ENCODE assay signal across 1 cellular context in genomic region chr11:3840289-3840869, GRCh38.
TF ChIP-seq lines count a peak whose summit lies in the region.

No MANE protein-coding gene starts in this region.

TF ChIP-seq in GM12878, 131 proteins besides CTCF, POLR2A, EP300 and RAD21:
- TF ChIP-seq, protein P1, sequence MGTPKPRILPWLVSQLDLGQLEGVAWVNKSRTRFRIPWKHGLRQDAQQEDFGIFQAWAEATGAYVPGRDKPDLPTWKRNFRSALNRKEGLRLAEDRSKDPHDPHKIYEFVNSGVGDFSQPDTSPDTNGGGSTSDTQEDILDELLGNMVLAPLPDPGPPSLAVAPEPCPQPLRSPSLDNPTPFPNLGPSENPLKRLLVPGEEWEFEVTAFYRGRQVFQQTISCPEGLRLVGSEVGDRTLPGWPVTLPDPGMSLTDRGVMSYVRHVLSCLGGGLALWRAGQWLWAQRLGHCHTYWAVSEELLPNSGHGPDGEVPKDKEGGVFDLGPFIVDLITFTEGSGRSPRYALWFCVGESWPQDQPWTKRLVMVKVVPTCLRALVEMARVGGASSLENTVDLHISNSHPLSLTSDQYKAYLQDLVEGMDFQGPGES (IDR thresholded peaks at IDR 0.05), result no peak
- TF ChIP-seq ASH2L (IDR thresholded peaks at IDR 0.05; ENCODE audit: borderline replicate concordance, low read depth) (no peak), STAT1 (conservative IDR thresholded peaks at IDR 0.05) (no peak), ZSCAN29 (IDR thresholded peaks at IDR 0.05) (0 out of 2 replicates have a peak, but pooled peaks have one; percentile 48), CREB1 (IDR thresholded peaks at IDR 0.05; ENCODE audit: low read depth) (no peak), ELK1 (IDR thresholded peaks at IDR 0.05; ENCODE audit: low read depth, low read length) (no peak), RELA (IDR thresholded peaks at IDR 0.05; ENCODE audit: borderline replicate concordance, partially characterized antibody) (no peak), SREBF1 (IDR thresholded peaks at IDR 0.05; ENCODE audit: low read length) (no peak), EED (IDR thresholded peaks at IDR 0.05; ENCODE audit: low read depth) (0 out of 2 replicates have a peak, but pooled peaks have one; percentile 17), NKRF (conservative IDR thresholded peaks at IDR 0.05) (peak; percentile 59; the same call in 1 of the 2 replicates), YBX1 (IDR thresholded peaks at IDR 0.05) (no peak), DPF2 (IDR thresholded peaks at IDR 0.05) (peak; percentile 54; the same call in 1 of the 2 replicates), LARP7 (IDR thresholded peaks at IDR 0.05) (no peak), HCFC1 (IDR thresholded peaks at IDR 0.05; ENCODE audit: low read length) (no peak), SPI1 (IDR thresholded peaks at IDR 0.05; ENCODE audit: borderline replicate concordance, insufficient read depth, low read depth, low read length) (no peak), MYC (IDR thresholded peaks at IDR 0.05; ENCODE audit: insufficient read depth, insufficient read length, insufficient replicate concordance, low read length, severe bottlenecking) (no peak), NBN (IDR thresholded peaks at IDR 0.05) (no peak), KDM1A (IDR thresholded peaks at IDR 0.05; ENCODE audit: borderline replicate concordance) (no peak), IKZF1 (conservative IDR thresholded peaks at IDR 0.05) (peak; percentile 9; the same call in 1 of the 2 replicates), JUNB (IDR thresholded peaks at IDR 0.05) (no peak), EGR1 (IDR thresholded peaks at IDR 0.05; ENCODE audit: borderline replicate concordance in 1 of 2, low read depth in 2 of 2, low read length in 2 of 2) (0 out of 3 replicates have a peak, but pooled peaks of 1 of the 2 experiments have one; percentile 2), HSF1 (IDR thresholded peaks at IDR 0.05; ENCODE audit: low read depth, low read length) (no peak), RB1 (IDR thresholded peaks at IDR 0.05; ENCODE audit: borderline replicate concordance) (peak; percentile 59; the same call in 1 of the 2 replicates), BHLHE40 (IDR thresholded peaks at IDR 0.05; ENCODE audit: borderline replicate concordance in 1 of 2, low read depth in 2 of 2, low read length in 1 of 2) (0 out of 4 replicates have a peak, but pooled peaks of 1 of the 2 experiments have one; percentile 10), SIN3A (IDR thresholded peaks at IDR 0.05; ENCODE audit: low read depth, low read length) (no peak), FOXM1 (IDR thresholded peaks at IDR 0.05; ENCODE audit: low read depth, low read length) (no peak), HDAC6 (IDR thresholded peaks at IDR 0.05; ENCODE audit: unreplicated experiment) (no peak), SMC3 (IDR thresholded peaks at IDR 0.05; ENCODE audit: borderline replicate concordance, low read length) (no peak), HDGF (IDR thresholded peaks at IDR 0.05) (no peak), ATF3 (IDR thresholded peaks at IDR 0.05; ENCODE audit: borderline replicate concordance, extremely low read depth, low read depth, low read length) (no peak), POU2F2 (IDR thresholded peaks at IDR 0.05; ENCODE audit: borderline replicate concordance, low read depth, low read length) (0 out of 3 replicates have a peak, but pooled peaks have one; percentile 9), SREBF2 (IDR thresholded peaks at IDR 0.05; ENCODE audit: low read length) (no peak), IRF4 (IDR thresholded peaks at IDR 0.05; ENCODE audit: low read depth, low read length) (no peak), ESRRA (IDR thresholded peaks at IDR 0.05; ENCODE audit: low read length) (no peak), PML (IDR thresholded peaks at IDR 0.05; ENCODE audit: low read length) (no peak), BMI1 (IDR thresholded peaks at IDR 0.05; ENCODE audit: borderline replicate concordance) (no peak), MLLT1 (IDR thresholded peaks at IDR 0.05) (no peak), GATAD2B (conservative IDR thresholded peaks at IDR 0.05; ENCODE audit: low read depth) (0 out of 2 replicates have a peak, but pooled peaks have one; percentile 37), BACH1 (IDR thresholded peaks at IDR 0.05; ENCODE audit: borderline replicate concordance) (peak; percentile 32; the same call in 1 of the 2 replicates), POLR2AphosphoS5 (IDR thresholded peaks at IDR 0.05; ENCODE audit: low read length) (peak; percentile 46), FOS (IDR thresholded peaks at IDR 0.05; ENCODE audit: borderline replicate concordance, extremely low read depth, insufficient read length) (no peak)
- TF ChIP-seq, protein P2, sequence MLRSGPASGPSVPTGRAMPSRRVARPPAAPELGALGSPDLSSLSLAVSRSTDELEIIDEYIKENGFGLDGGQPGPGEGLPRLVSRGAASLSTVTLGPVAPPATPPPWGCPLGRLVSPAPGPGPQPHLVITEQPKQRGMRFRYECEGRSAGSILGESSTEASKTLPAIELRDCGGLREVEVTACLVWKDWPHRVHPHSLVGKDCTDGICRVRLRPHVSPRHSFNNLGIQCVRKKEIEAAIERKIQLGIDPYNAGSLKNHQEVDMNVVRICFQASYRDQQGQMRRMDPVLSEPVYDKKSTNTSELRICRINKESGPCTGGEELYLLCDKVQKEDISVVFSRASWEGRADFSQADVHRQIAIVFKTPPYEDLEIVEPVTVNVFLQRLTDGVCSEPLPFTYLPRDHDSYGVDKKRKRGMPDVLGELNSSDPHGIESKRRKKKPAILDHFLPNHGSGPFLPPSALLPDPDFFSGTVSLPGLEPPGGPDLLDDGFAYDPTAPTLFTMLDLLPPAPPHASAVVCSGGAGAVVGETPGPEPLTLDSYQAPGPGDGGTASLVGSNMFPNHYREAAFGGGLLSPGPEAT (IDR thresholded peaks at IDR 0.05; ENCODE audit: low read depth), result no peak
- TF ChIP-seq, protein P3, sequence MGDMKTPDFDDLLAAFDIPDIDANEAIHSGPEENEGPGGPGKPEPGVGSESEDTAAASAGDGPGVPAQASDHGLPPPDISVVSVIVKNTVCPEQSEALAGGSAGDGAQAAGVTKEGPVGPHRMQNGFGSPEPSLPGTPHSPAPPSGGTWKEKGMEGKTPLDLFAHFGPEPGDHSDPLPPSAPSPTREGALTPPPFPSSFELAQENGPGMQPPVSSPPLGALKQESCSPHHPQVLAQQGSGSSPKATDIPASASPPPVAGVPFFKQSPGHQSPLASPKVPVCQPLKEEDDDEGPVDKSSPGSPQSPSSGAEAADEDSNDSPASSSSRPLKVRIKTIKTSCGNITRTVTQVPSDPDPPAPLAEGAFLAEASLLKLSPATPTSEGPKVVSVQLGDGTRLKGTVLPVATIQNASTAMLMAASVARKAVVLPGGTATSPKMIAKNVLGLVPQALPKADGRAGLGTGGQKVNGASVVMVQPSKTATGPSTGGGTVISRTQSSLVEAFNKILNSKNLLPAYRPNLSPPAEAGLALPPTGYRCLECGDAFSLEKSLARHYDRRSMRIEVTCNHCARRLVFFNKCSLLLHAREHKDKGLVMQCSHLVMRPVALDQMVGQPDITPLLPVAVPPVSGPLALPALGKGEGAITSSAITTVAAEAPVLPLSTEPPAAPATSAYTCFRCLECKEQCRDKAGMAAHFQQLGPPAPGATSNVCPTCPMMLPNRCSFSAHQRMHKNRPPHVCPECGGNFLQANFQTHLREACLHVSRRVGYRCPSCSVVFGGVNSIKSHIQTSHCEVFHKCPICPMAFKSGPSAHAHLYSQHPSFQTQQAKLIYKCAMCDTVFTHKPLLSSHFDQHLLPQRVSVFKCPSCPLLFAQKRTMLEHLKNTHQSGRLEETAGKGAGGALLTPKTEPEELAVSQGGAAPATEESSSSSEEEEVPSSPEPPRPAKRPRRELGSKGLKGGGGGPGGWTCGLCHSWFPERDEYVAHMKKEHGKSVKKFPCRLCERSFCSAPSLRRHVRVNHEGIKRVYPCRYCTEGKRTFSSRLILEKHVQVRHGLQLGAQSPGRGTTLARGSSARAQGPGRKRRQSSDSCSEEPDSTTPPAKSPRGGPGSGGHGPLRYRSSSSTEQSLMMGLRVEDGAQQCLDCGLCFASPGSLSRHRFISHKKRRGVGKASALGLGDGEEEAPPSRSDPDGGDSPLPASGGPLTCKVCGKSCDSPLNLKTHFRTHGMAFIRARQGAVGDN (IDR thresholded peaks at IDR 0.05), result peak; percentile 51; the same call in 1 of the 2 replicates
